Comparison of ENCODE assay signal across 23 cellular contexts in the genomic region with DNA sequence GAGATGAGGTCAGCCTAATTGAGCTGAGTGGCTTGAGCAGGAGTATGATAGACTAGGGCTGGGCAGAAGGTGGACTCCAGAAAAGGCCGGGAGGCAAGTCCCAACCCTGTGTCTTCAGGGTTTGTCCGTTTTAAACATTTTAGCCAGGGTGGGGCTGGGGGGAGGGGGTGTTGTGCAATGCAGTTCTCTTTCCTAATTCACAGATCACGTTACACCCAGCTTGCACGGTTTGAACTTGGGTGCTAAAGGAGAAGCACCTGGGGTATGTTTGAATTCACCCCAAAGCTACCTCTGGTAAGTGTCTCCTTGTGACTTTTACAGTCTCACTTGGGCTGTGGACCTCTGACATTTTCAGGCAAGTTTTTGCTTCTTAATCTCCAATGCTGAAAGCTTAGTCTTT.
DNase-seq lines count a peak whose midpoint lies in the region; ATAC-seq and TF ChIP-seq lines count a peak whose summit lies in the region.
"Had no signal": no experiment of that assay in that cellular context is flagged by ENCODE, and none has a peak within 500 bp of the region (broad histone marks: within the 10 kb centered on the region; RNA-seq: fewer than 3 reads in every experiment).

No MANE protein-coding gene starts in this region.

- DNase-seq in left ventricle myocardium inferior (no peak), heart left ventricle (no peak), dorsolateral prefrontal cortex (no peak), nephron progenitor cell (no peak), HPDE6-E6E7 (ENCODE audit: extremely low spot score) (no peak)
- no peak for DNase-seq in effector CD4-positive, alpha-beta T cell
- no peak for DNase-seq in activated CD4-positive, alpha-beta T cell treated with anti-CD3 and anti-CD28 coated beads for 48 hours
- DNase-seq: ACHN; effector memory CD8-positive, alpha-beta T cell; EL; lower lobe of right lung; NCI-H187 treated with DMSO at 0.1 percent for 48 hours; NCI-H345; nucleus accumbens; stimulated activated CD8-positive, alpha-beta memory T cell treated with anti-CD3 and anti-CD28 coated beads, Interleukin-4, amount 100 ng/mL, for 48 hours; substantia nigra; T1000 had no signal

- no peak for TF ChIP-seq POLR2A in heart left ventricle (IDR thresholded peaks at IDR 0.05)

- TF ChIP-seq CTCF in left ventricle myocardium inferior (IDR thresholded peaks at IDR 0.05; ENCODE audit: borderline replicate concordance) (no peak), heart left ventricle (IDR thresholded peaks at IDR 0.05) (no peak), dorsolateral prefrontal cortex (IDR thresholded peaks at IDR 0.05 in 54 of 56, conservative IDR thresholded peaks at IDR 0.05 in 2 of 56; ENCODE audit: low read depth in 1 of 56, partially characterized antibody in 56 of 56) (no peak), nephron progenitor cell (IDR thresholded peaks at IDR 0.05) (no peak)

- ATAC-seq in heart left ventricle (no peak), GM18858 (IDR thresholded peaks at IDR 0.05; ENCODE audit: unreplicated experiment) (no peak)
- ATAC-seq: effector memory CD8-positive, alpha-beta T cell; Panc1; SK-N-SH treated with all-trans-retinoic acid at 6 μM for 48 hours had no signal

- H3K27ac ChIP-seq in left ventricle myocardium inferior (replicated peaks), result peak overlapping the region; percentile 45
- peak overlapping the region in 1 of 12 donors; percentile 25 for H3K27ac ChIP-seq in heart left ventricle
- peak overlapping the region in 33 of 59 donors; percentile 4 to 97 (median 70) for H3K27ac ChIP-seq in dorsolateral prefrontal cortex
- H3K27ac ChIP-seq: C4-2B, lower lobe of right lung had no signal

- H3K9me3 ChIP-seq in left ventricle myocardium inferior (replicated peaks) (no peaks in the 10 kb centered on the region), heart left ventricle (no peaks in the 10 kb centered on the region)
- H3K9me3 ChIP-seq: lower lobe of right lung had no signal

- H3K4me3 ChIP-seq in left ventricle myocardium inferior (no peak overlapping the region), heart left ventricle (no peak overlapping the region), dorsolateral prefrontal cortex (no peak overlapping the region)
- H3K4me3 ChIP-seq: lower lobe of right lung had no signal

- H3K27me3 ChIP-seq in left ventricle myocardium inferior (ENCODE audit: low read depth) (no peaks in the 10 kb centered on the region), heart left ventricle (no peaks in the 10 kb centered on the region), dorsolateral prefrontal cortex (no peaks in the 10 kb centered on the region)

- peak overlapping the region; percentile 39 for H3K27ac Mint-ChIP-seq in nephron progenitor cell
- H3K27ac Mint-ChIP-seq: activated naive CD8-positive, alpha-beta T cell; activated T-helper 1 cell treated with anti-CD3 and anti-CD28 coated beads, Interleukin-12 subunit alpha, Interleukin-12 subunit beta, Interleukin-2, Interleukin-4 antibody, amounts not matched to agents 30 ng/mL and 10 ng/mL and 1 ng/mL, durations not matched to agents 14 hours and 24 hours and 36 hours; effector memory CD8-positive, alpha-beta T cell had no signal

- H3K36me3 ChIP-seq in left ventricle myocardium inferior (no peaks in the 10 kb centered on the region), heart left ventricle (no peaks in the 10 kb centered on the region)
- H3K36me3 ChIP-seq: lower lobe of right lung had no signal

- no peaks in the 10 kb centered on the region for H3K9me3 Mint-ChIP-seq in nephron progenitor cell
- H3K9me3 Mint-ChIP-seq: activated T-helper 1 cell treated with anti-CD3 and anti-CD28 coated beads, Interleukin-12 subunit alpha, Interleukin-12 subunit beta, Interleukin-2, Interleukin-4 antibody, amounts not matched to agents 30 ng/mL and 10 ng/mL and 1 ng/mL, durations not matched to agents 14 hours and 24 hours and 36 hours; effector memory CD8-positive, alpha-beta T cell had no signal

- H3K4me1 ChIP-seq in left ventricle myocardium inferior (peaks cover 50% of the 10 kb centered on the region), heart left ventricle (peaks cover 0 to 38% (median 20%) of the 10 kb centered on the region in 12 donors)

- no peak overlapping the region for H3K4me3 Mint-ChIP-seq in nephron progenitor cell
- H3K4me3 Mint-ChIP-seq: activated naive CD8-positive, alpha-beta T cell; activated T-helper 1 cell treated with anti-CD3 and anti-CD28 coated beads, Interleukin-12 subunit alpha, Interleukin-12 subunit beta, Interleukin-2, Interleukin-4 antibody, amounts not matched to agents 30 ng/mL and 10 ng/mL and 1 ng/mL, durations not matched to agents 14 hours and 24 hours and 36 hours; effector memory CD8-positive, alpha-beta T cell had no signal

- intact Hi-C loops in left ventricle myocardium inferior (cut with micrococcal nuclease) (no loop called here), heart left ventricle (cut with DNase I) (loop anchor here in 1 of 10 donors (5.0 kb wide), 1 partner anchor 120 kb away; no protein-coding TSS in a partner anchor), dorsolateral prefrontal cortex (cut with DNase I) (no loop called here)

- peaks cover 21% of the 10 kb centered on the region for H3K36me3 Mint-ChIP-seq in nephron progenitor cell (ENCODE audit: low read depth)
- H3K36me3 Mint-ChIP-seq: activated naive CD8-positive, alpha-beta T cell had no signal

- WGBS in heart left ventricle, 4 donors, result 84 to 89% (median 87%) methylated on average over 4 of the region's 4 CpGs

- peaks cover 7% of the 10 kb centered on the region for H3K27me3 Mint-ChIP-seq in nephron progenitor cell (ENCODE audit: low read depth, poor library complexity)
- H3K27me3 Mint-ChIP-seq: activated naive CD8-positive, alpha-beta T cell; effector memory CD8-positive, alpha-beta T cell had no signal

- H3K4me1 Mint-ChIP-seq in nephron progenitor cell, result peaks cover 46% of the 10 kb centered on the region
